Comparison of ENCODE assay signal across 1 cellular context in genomic region chr19:1592023-1592754, GRCh38.
TF ChIP-seq lines count a peak whose summit lies in the region.

No MANE protein-coding gene starts in this region.

TF ChIP-seq in H1, 55 proteins besides CTCF, POLR2A, EP300 and RAD21:
- TF ChIP-seq MAX (IDR thresholded peaks at IDR 0.05), result peak; percentile 94
- TF ChIP-seq EGR1 (IDR thresholded peaks at IDR 0.05; ENCODE audit: borderline replicate concordance, low read depth, low read length), result no peak
- peak; percentile 9; the same call in 1 of the 2 replicates for TF ChIP-seq CREB1 (IDR thresholded peaks at IDR 0.05)
- no peak for TF ChIP-seq JUND (IDR thresholded peaks at IDR 0.05; ENCODE audit: low read length)
- TF ChIP-seq NRF1 (IDR thresholded peaks at IDR 0.05; ENCODE audit: low read depth, low read length), result peak; percentile 67
- peak; percentile 61; the same call in 1 of the 2 replicates for TF ChIP-seq SP4 (IDR thresholded peaks at IDR 0.05; ENCODE audit: low read length)
- no peak for TF ChIP-seq SP2 (IDR thresholded peaks at IDR 0.05; ENCODE audit: low read length)
- TF ChIP-seq TAF7 (optimal IDR thresholded peaks at IDR 0.05; ENCODE audit: borderline replicate concordance, low read depth, low read length), result peak; percentile 77
- TF ChIP-seq E2F6 (IDR thresholded peaks at IDR 0.05), result no peak
- peak; percentile 75 for TF ChIP-seq TBP (IDR thresholded peaks at IDR 0.05; ENCODE audit: low read depth, low read length)
- TF ChIP-seq BACH1 (IDR thresholded peaks at IDR 0.05; ENCODE audit: low read length), result peak; percentile 85
- TF ChIP-seq KDM4A (IDR thresholded peaks at IDR 0.05; ENCODE audit: low read depth, low read length, severe bottlenecking), result peak; percentile 37
- no peak for TF ChIP-seq BCL11A (IDR thresholded peaks at IDR 0.05; ENCODE audit: low read depth in 2 of 2, low read length in 2 of 2)
- peak; percentile 89; the same call in 1 of the 2 replicates for TF ChIP-seq TAF1 (IDR thresholded peaks at IDR 0.05; ENCODE audit: low read depth, low read length)
- no peak for TF ChIP-seq RFX5 (IDR thresholded peaks at IDR 0.05; ENCODE audit: borderline replicate concordance, low read depth, low read length)
- TF ChIP-seq PHF8 (conservative IDR thresholded peaks at IDR 0.05; ENCODE audit: low read depth, low read length), result peak; percentile 75
- TF ChIP-seq POLR2AphosphoS5 (IDR thresholded peaks at IDR 0.05; ENCODE audit: low read depth, low read length), result peak; percentile 92
